11 cellular contexts compared by ENCODE assay signal in genomic region chr4:6991249-6991648, GRCh38. TPM values are rescaled to one million over a fixed set of nuclear protein-coding genes. Genes with fewer than 3 reads are reported as not detected.
DNase-seq lines count a peak whose midpoint lies in the region; ATAC-seq and TF ChIP-seq lines count a peak whose summit lies in the region.
"Had no signal": no experiment of that assay in that cellular context is flagged by ENCODE, and none has a peak within 500 bp of the region (broad histone marks: within the 10 kb centered on the region; RNA-seq: fewer than 3 reads in every experiment).

No MANE protein-coding gene starts in this region.

- H3K4me1 Mint-ChIP-seq in activated T-cell treated with anti-CD3 and anti-CD28 coated beads, Interleukin-2, amount 50 U/mL, for 24 hours (ENCODE audit: low read depth): peaks cover 56% of the 10 kb centered on the region
- H3K4me1 Mint-ChIP-seq in memory B cell: peaks cover 35% of the 10 kb centered on the region

- H3K4me3 Mint-ChIP-seq in activated T-cell treated with anti-CD3 and anti-CD28 coated beads, Interleukin-2, amount 50 U/mL, for 24 hours: no peak overlapping the region
- H3K4me3 Mint-ChIP-seq in memory B cell: peak overlapping the region; percentile 52

- no peak for TF ChIP-seq CTCF in astrocyte of the cerebellum (IDR thresholded peaks at IDR 0.05; ENCODE audit: low read depth, low read length, missing control alignments)
- TF ChIP-seq CTCF in thoracic aorta (IDR thresholded peaks at IDR 0.05): no peak

- no peaks in the 10 kb centered on the region for H3K27me3 ChIP-seq in thoracic aorta (replicated peaks; ENCODE audit: insufficient read depth)
- H3K27me3 ChIP-seq: heart left ventricle, SJSA1 had no signal

- peaks cover 10 to 43% of the 10 kb centered on the region in 2 donors for H3K4me1 ChIP-seq in thoracic aorta (ENCODE audit: control insufficient read depth in 1 of 2, low read depth in 2 of 2)

- H3K27ac ChIP-seq in thoracic aorta: peak overlapping the region; percentile 11 to 35
- H3K27ac ChIP-seq: SJSA1 had no signal

- H3K36me3 Mint-ChIP-seq in activated T-cell treated with anti-CD3 and anti-CD28 coated beads, Interleukin-2, amount 50 U/mL, for 24 hours (ENCODE audit: low read depth): peaks cover 73% of the 10 kb centered on the region
- H3K36me3 Mint-ChIP-seq in memory B cell: peaks cover 11% of the 10 kb centered on the region

- H3K27ac Mint-ChIP-seq in activated T-cell treated with anti-CD3 and anti-CD28 coated beads, Interleukin-2, amount 50 U/mL, for 24 hours: peak overlapping the region; percentile 83
- H3K27ac Mint-ChIP-seq in memory B cell: peak overlapping the region; percentile 35

- H3K27me3 Mint-ChIP-seq in activated T-cell treated with anti-CD3 and anti-CD28 coated beads, Interleukin-2, amount 50 U/mL, for 24 hours: no peaks in the 10 kb centered on the region
- no peaks in the 10 kb centered on the region for H3K27me3 Mint-ChIP-seq in memory B cell

- H3K4me3 ChIP-seq in astrocyte of the cerebellum (ENCODE audit: low read depth, low read length) (peak overlapping the region; percentile 18), thoracic aorta (peak overlapping the region; percentile 35)
- H3K4me3 ChIP-seq: SJSA1 had no signal

- no peak for DNase-seq in activated T-cell treated with anti-CD3 and anti-CD28 coated beads, Interleukin-2, amount 50 U/mL, for 24 hours
- no peak for DNase-seq in activated T-cell treated with anti-CD3 and anti-CD28 coated beads, Interleukin-2, amount 50 U/mL, for 1 hour
- DNase-seq in astrocyte of the cerebellum (ENCODE audit: low read depth): no peak
- no peak for DNase-seq in memory B cell (ENCODE audit: low spot score in 2 of 2)
- DNase-seq in thoracic aorta (ENCODE audit: low spot score): no peak
- no peak for DNase-seq in G401 (ENCODE audit: low spot score)
- DNase-seq in activated naive CD4-positive, alpha-beta T cell treated with anti-CD3 and anti-CD28 coated beads, Interleukin-2, amount 50 U/mL, for 16 hours: no peak
- no peak for DNase-seq in NCI-H446 treated with DMSO at 0.1 percent for 48 hours (lab: John Stamatoyannopoulos, UW)
- DNase-seq: NCI-H2227 treated with DMSO at 0.1 percent for 48 hours had no signal

- ATAC-seq in memory B cell (ENCODE audit: low read depth): no peak
- no peak for ATAC-seq in thoracic aorta (ENCODE audit: insufficient number of reproducible peaks, low FRiP score, low read depth)

- H3K36me3 ChIP-seq in thoracic aorta: peaks cover 4% of the 10 kb centered on the region
- H3K36me3 ChIP-seq: SJSA1 had no signal

- no peaks in the 10 kb centered on the region for H3K9me3 ChIP-seq in thoracic aorta
- H3K9me3 ChIP-seq: heart left ventricle, SJSA1 had no signal

- in situ Hi-C loops in astrocyte of the cerebellum (cut with HindIII; ENCODE audit: low sequenced_read_pairs): no loop called here
- in situ Hi-C loops in G401 (cut with HindIII; ENCODE audit: low sequenced_read_pairs): no loop called here

- no peaks in the 10 kb centered on the region for H3K9me3 Mint-ChIP-seq in activated T-cell treated with anti-CD3 and anti-CD28 coated beads, Interleukin-2, amount 50 U/mL, for 24 hours
- H3K9me3 Mint-ChIP-seq in memory B cell: no peaks in the 10 kb centered on the region

RNA-seq across cellular contexts. Expression of gene TADA2B, which starts 51.9 kb away (rescaled TPM):
- 10 to 100 TPM; 21.5 to 24.2 TPM for total RNA-seq in thoracic aorta
- total RNA-seq in G401 (2014; rRNA removed; shearing (Covaris generic)): 9.1 and 19.6 TPM in 2 replicates
